In the genomic region with DNA sequence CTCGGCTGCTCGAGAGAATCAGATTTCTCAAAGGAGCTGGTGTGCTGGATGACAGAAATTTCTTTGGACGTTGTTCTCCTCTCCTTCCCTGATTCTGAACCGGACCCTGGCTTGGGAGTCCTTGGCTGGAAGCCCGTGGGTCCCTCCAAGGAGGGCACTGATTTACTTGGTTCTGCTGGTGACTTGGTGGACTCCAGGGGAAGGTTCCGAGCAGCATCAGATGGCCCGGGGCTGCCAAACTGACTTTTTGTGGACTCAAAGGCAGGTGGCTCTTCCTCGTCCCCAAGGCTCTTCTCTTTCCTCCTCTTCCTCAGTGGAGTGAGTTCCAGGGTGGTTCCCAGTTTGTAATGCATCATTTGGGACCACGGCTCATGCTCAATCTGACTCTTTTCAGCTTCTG, we compare ENCODE assay signal across 23 cellular contexts.
DNase-seq lines count a peak whose midpoint lies in the region; ATAC-seq, FAIRE-seq and TF ChIP-seq lines count a peak whose summit lies in the region.
"Had no signal": no experiment of that assay in that cellular context is flagged by ENCODE, and none has a peak within 500 bp of the region (broad histone marks: within the 10 kb centered on the region; RNA-seq: fewer than 3 reads in every experiment).

No MANE protein-coding gene starts in this region.

- SMC1A ChIA-PET in GM12878 (lab: Charles Lee; ENCODE audit: uncharacterized antibody, unreplicated experiment): no interaction called here

- H3K27ac Mint-ChIP-seq in activated T-cell treated with anti-CD3 and anti-CD28 coated beads, Interleukin-2, amount 50 U/mL, for 72 hours: no peak overlapping the region

- peaks cover 18% of the 10 kb centered on the region for H3K4me1 Mint-ChIP-seq in activated T-cell treated with anti-CD3 and anti-CD28 coated beads, Interleukin-2, amount 50 U/mL, for 72 hours (ENCODE audit: low read depth)

- BruUV-seq in GM12878 (replicated peaks; lab: Mats Ljungman, UMichigan): TSS peak; percentile 27

- 67% methylated on average over 9 of the region's 9 CpGs for WGBS in GM12878 (ENCODE audit: insufficient coverage, insufficient replicate concordance, low lambda C conversion rate, missing lambda C conversion rate)

- TF ChIP-seq POLR2A in GM12878 (IDR thresholded peaks at IDR 0.05; ENCODE audit: low read depth, low read length): no peak

- no peaks in the 10 kb centered on the region for H3K79me2 ChIP-seq in GM12878 (ENCODE audit: control insufficient read depth, insufficient read depth, low read length)

- no peaks in the 10 kb centered on the region for H4K20me1 ChIP-seq in GM12878 (ENCODE audit: control insufficient read depth, insufficient read depth)

- TF ChIP-seq CTCF in GM12878 (IDR thresholded peaks at IDR 0.05 in 2 of 3, conservative IDR thresholded peaks at IDR 0.05 in 1 of 3; ENCODE audit: control insufficient read depth in 2 of 3, extremely low read depth in 1 of 3, insufficient read depth in 1 of 3, low read depth in 3 of 3, low read length in 3 of 3): no peak

- RAD21 ChIA-PET in GM12878 (lab: Charles Lee; ENCODE audit: unreplicated experiment): interaction anchor here (1.1 kb wide), 1 partner anchor 145 kb away, joined by 3 read pairs; no protein-coding TSS in a partner anchor

- no peak for FAIRE-seq in GM12878 (lab: Jason Lieb, UNC)
- FAIRE-seq: A204.1, GM12892 had no signal

- peak; percentile 2 to 11 for DNase-seq in activated T-cell treated with anti-CD3 and anti-CD28 coated beads, Interleukin-2, amount 50 U/mL, for 48 hours
- DNase-seq in activated T-cell treated with anti-CD3 and anti-CD28 coated beads, Interleukin-2, amount 50 U/mL, for 72 hours: no peak
- DNase-seq in GM12878 (ENCODE audit: low read depth, low spot score) (no peak), posterior vena cava (ENCODE audit: low spot score) (peak; percentile 36), H7 (no peak), NCI-H2171 treated with DMSO at 0.1 percent for 48 hours (lab: John Stamatoyannopoulos, UW) (no peak)
- DNase-seq: AML-193; C1 segment of cervical spinal cord; Caco-2; CD4-positive, alpha-beta memory T cell; DMS79; GF-D8; KBM-7; MV-4-11; NCI-H1105; NCI-H1436 treated with DMSO at 0.1 percent for 48 hours; NCI-H187 treated with DMSO at 0.1 percent for 48 hours; NCI-H524 treated with DMSO at 0.1 percent for 48 hours; NCI-H774; SK-N-SH had no signal

- H3K4me3 ChIP-seq in GM12878 (no peak overlapping the region), H7 (ENCODE audit: insufficient read depth, low read depth, low read length) (no peak overlapping the region)

- no peak for ATAC-seq in activated T-cell treated with anti-CD3 and anti-CD28 coated beads, Interleukin-2, amount 50 U/mL, for 72 hours (replicated peaks in 1 of 2)
- no peak for ATAC-seq in GM12878
- no peak for ATAC-seq in GM18907 (IDR thresholded peaks at IDR 0.05; ENCODE audit: unreplicated experiment)

- TF ChIP-seq EP300 in GM12878 (IDR thresholded peaks at IDR 0.05; ENCODE audit: borderline replicate concordance in 1 of 2, control insufficient read depth in 1 of 2, low read depth in 2 of 2, low read length in 2 of 2): no peak

- H3K4me2 ChIP-seq in GM12878 (ENCODE audit: control insufficient read depth, insufficient read depth): no peak overlapping the region
- H3K4me2 ChIP-seq: SK-N-SH had no signal

- no peak overlapping the region for H3K27ac ChIP-seq in GM12878 (ENCODE audit: control insufficient read depth, insufficient read depth)

- in situ Hi-C loops in GM12878 (cut with MboI): no loop called here

- no peaks in the 10 kb centered on the region for H3K27me3 Mint-ChIP-seq in activated T-cell treated with anti-CD3 and anti-CD28 coated beads, Interleukin-2, amount 50 U/mL, for 72 hours (ENCODE audit: low read depth)
- H3K27me3 Mint-ChIP-seq: CD4-positive, alpha-beta memory T cell had no signal

- no peaks in the 10 kb centered on the region for H3K9me3 Mint-ChIP-seq in activated T-cell treated with anti-CD3 and anti-CD28 coated beads, Interleukin-2, amount 50 U/mL, for 72 hours

- TF ChIP-seq RAD21 in GM12878 (IDR thresholded peaks at IDR 0.05; ENCODE audit: insufficient read depth, low read depth, low read length): no peak

- no peaks in the 10 kb centered on the region for H3K4me1 ChIP-seq in GM12878 (ENCODE audit: control insufficient read depth, insufficient read depth, low read length)
- H3K4me1 ChIP-seq: Caco-2 had no signal

- H2AFZ ChIP-seq in GM12878 (ENCODE audit: control insufficient read depth, low read depth, low read length): no peak overlapping the region

- POLR2A ChIA-PET in GM12878 (lab: Charles Lee): no interaction called here

- H3K4me3 Mint-ChIP-seq in activated T-cell treated with anti-CD3 and anti-CD28 coated beads, Interleukin-2, amount 50 U/mL, for 72 hours: no peak overlapping the region
- H3K4me3 Mint-ChIP-seq: CD4-positive, alpha-beta memory T cell had no signal

- peaks cover 7 to 38% of the 10 kb centered on the region in 2 donors for H3K36me3 Mint-ChIP-seq in activated T-cell treated with anti-CD3 and anti-CD28 coated beads, Interleukin-2, amount 50 U/mL, for 72 hours (ENCODE audit: insufficient read depth in 2 of 2)

- H3K9ac ChIP-seq in GM12878 (ENCODE audit: control insufficient read depth, insufficient read depth, low read length): no peak overlapping the region
- H3K9ac ChIP-seq: SK-N-SH had no signal

- no peaks in the 10 kb centered on the region for H3K27me3 ChIP-seq in GM12878 (replicated peaks in 1 of 2; ENCODE audit: control insufficient read depth in 2 of 2, insufficient read depth in 2 of 2, low read length in 1 of 2)
- no peaks in the 10 kb centered on the region; the same call in 1 of the 2 replicates for H3K27me3 ChIP-seq in H7 (ENCODE audit: control insufficient read depth, insufficient read depth, low read length)

- peaks cover 0 to 9% of the 10 kb centered on the region in 2 experiments; a peak in 3 of 4 replicates for H3K36me3 ChIP-seq in GM12878 (ENCODE audit: control insufficient read depth in 2 of 2, insufficient read depth in 2 of 2, low read length in 1 of 2)
- H3K36me3 ChIP-seq in H7 (replicated peaks; ENCODE audit: control insufficient read depth, insufficient read depth, low read length): no peaks in the 10 kb centered on the region

- H3K9me3 ChIP-seq in GM12878 (replicated peaks; ENCODE audit: control insufficient read depth, insufficient read depth, low read length): no peaks in the 10 kb centered on the region
- H3K9me3 ChIP-seq: Caco-2, SK-N-SH had no signal

- CTCF ChIA-PET in GM12878 (lab: Yijun Ruan, JAX): no interaction called here

- intact Hi-C loops in GM12878 (cut with micrococcal nuclease; ENCODE audit: unreplicated experiment): no loop called here
- intact Hi-C loops in posterior vena cava (cut with DNase I): no loop called here

TF ChIP-seq in GM12878, 131 proteins besides CTCF, POLR2A, EP300 and RAD21:
- no peak for TF ChIP-seq ZNF622 (IDR thresholded peaks at IDR 0.05)
- TF ChIP-seq FOS (IDR thresholded peaks at IDR 0.05; ENCODE audit: borderline replicate concordance, extremely low read depth, insufficient read length): no peak

Comparison
In these comparisons a context has a peak if more than half of its experiments do, and no peak if none do; other contexts are left out.
1. DNase-seq: peak in activated T-cell treated with anti-CD3 and anti-CD28 coated beads, Interleukin-2, amount 50 U/mL, for 48 hours (2 of 2) and posterior vena cava (single experiment); none in activated T-cell treated with anti-CD3 and anti-CD28 coated beads, Interleukin-2, amount 50 U/mL, for 72 hours (0 of 2), GM12878 (single experiment), H7 (single experiment) and NCI-H2171 treated with DMSO at 0.1 percent for 48 hours (single experiment).